ENCODE assay signal across 38 cellular contexts in the genomic region with DNA sequence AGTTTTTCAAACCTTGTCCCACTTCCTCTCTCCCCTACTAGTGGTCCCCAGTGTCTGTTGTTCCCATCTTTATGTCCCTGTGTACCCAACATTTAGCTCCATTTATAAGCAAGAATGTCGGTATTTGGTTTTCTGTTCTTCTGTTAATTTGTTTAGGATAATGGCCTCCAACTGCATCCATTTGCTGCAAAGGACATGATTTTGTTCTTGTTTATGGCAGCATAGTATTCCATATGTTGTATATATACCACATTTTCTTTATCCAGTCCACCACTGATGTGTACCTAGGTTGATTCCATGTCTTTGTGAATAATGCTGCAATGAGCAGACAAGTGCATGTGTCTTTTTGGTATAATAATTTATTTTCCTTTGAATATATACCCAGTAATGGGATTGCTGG. TPM values are rescaled to one million over a fixed set of nuclear protein-coding genes. Genes with fewer than 3 reads are reported as not detected.
"Had no signal": no experiment of that assay in that cellular context is flagged by ENCODE, and none has a peak within 500 bp of the region (broad histone marks: within the 10 kb centered on the region; RNA-seq: fewer than 3 reads in every experiment).

No MANE protein-coding gene starts in this region.

- H3K4me1 ChIP-seq: adrenal gland, body of pancreas, breast epithelium had no signal

- H3K4me3 ChIP-seq: adrenal gland, body of pancreas, breast epithelium had no signal

- H3K36me3 ChIP-seq: adrenal gland, brain microvascular endothelial cell, breast epithelium had no signal

- H3K9me3 ChIP-seq: adrenal gland, body of pancreas, breast epithelium had no signal

- H3K27ac ChIP-seq: adrenal gland, body of pancreas, brain microvascular endothelial cell, breast epithelium, VCaP had no signal

- FAIRE-seq: astrocyte, colon, TTC549 had no signal

- ATAC-seq: activated CD8-positive, alpha-beta T cell treated with anti-CD3 and anti-CD28 coated beads for 36 hours; activated naive CD4-positive, alpha-beta T cell treated with anti-CD3 and anti-CD28 coated beads, Interleukin-2, amount 50 U/mL, for 72 hours; activated T-cell treated with anti-CD3 and anti-CD28 coated beads, Interleukin-2, amount 50 U/mL, for 4 hours; activated T-cell treated with anti-CD3 and anti-CD28 coated beads, Interleukin-2, amount 50 U/mL, for 72 hours; activated T-helper 17 cell treated with anti-CD3 and anti-CD28 coated beads, Interleukin-2, amount 50 U/mL, for 72 hours; body of pancreas had no signal

- H3K27me3 ChIP-seq: adrenal gland, body of pancreas, brain microvascular endothelial cell, breast epithelium had no signal

- DNase-seq: activated B cell treated with CpG ODN at 0.5 μM for 24 hours; activated CD4-positive, alpha-beta memory T cell treated with anti-CD3 and anti-CD28 coated beads for 36 hours; activated CD4-positive, alpha-beta T cell treated with anti-CD3 and anti-CD28 coated beads for 4 hours; activated CD4-positive, alpha-beta T cell treated with anti-CD3 and anti-CD28 coated beads, Interleukin-2, amount 10 ng/mL, durations not matched to agents 24 days and 14 days; activated CD4-positive, alpha-beta T cell treated with anti-CD3 and anti-CD28 coated beads, Interleukin-2, amount 50 U/mL, for 1 hour; activated CD4-positive, alpha-beta T cell treated with anti-CD3 and anti-CD28 coated beads, Interleukin-2, amount 50 U/mL, for 4 hours; activated CD4-positive, CD25-positive, alpha-beta regulatory T cell treated with anti-CD3 and anti-CD28 coated beads, Interleukin-2, amount 50 U/mL, for 72 hours; activated CD8-positive, alpha-beta memory T cell treated with anti-CD3 and anti-CD28 coated beads, Interleukin-2, amount 50 U/mL, for 4 hours; activated CD8-positive, alpha-beta T cell treated with anti-CD3 and anti-CD28 coated beads for 36 hours; activated effector memory CD4-positive, alpha-beta T cell treated with anti-CD3 and anti-CD28 coated beads, Interleukin-2, amount 50 U/mL, for 16 hours; activated gamma-delta T cell treated with Interleukin-2 at 50 U/mL for 16 hours; activated naive CD4-positive, alpha-beta T cell; activated naive CD4-positive, alpha-beta T cell treated with anti-CD3 and anti-CD28 coated beads for 36 hours; activated naive CD4-positive, alpha-beta T cell treated with anti-CD3 and anti-CD28 coated beads, Interleukin-2, amount 50 U/mL, for 16 hours; activated naive CD8-positive, alpha-beta T cell treated with anti-CD3 and anti-CD28 coated beads for 36 hours; activated T-cell treated with anti-CD3 and anti-CD28 coated beads for 4 hours; activated T-cell treated with anti-CD3 and anti-CD28 coated beads, Interleukin-2, amount 50 U/mL, for 1 hour; activated T-cell treated with anti-CD3 and anti-CD28 coated beads, Interleukin-2, amount 50 U/mL, for 4 hours; activated T-cell treated with anti-CD3 and anti-CD28 coated beads, Interleukin-2, amount 50 U/mL, for 72 hours; adrenal gland; amniotic stem cell; aorta; body of pancreas; brain microvascular endothelial cell; central memory CD4-positive, alpha-beta T cell; T-helper 2 cell; T-helper 9 cell had no signal

RNA-seq across cellular contexts. Expression of a gene that starts 52.2 kb away (rescaled TPM):
- total RNA-seq: activated B cell treated with CpG ODN at 0.5 μM for 24 hours; activated CD4-positive, alpha-beta memory T cell treated with anti-CD3 and anti-CD28 coated beads for 36 hours; activated CD4-positive, alpha-beta T cell treated with anti-CD3 and anti-CD28 coated beads, Interleukin-2, amount 10 ng/mL, durations not matched to agents 24 days and 14 days; activated CD8-positive, alpha-beta memory T cell treated with anti-CD3 and anti-CD28 coated beads for 36 hours; activated CD8-positive, alpha-beta T cell treated with anti-CD3 and anti-CD28 coated beads for 36 hours; activated naive CD4-positive, alpha-beta T cell treated with anti-CD3 and anti-CD28 coated beads for 36 hours; activated naive CD8-positive, alpha-beta T cell treated with anti-CD3 and anti-CD28 coated beads for 36 hours; activated T-cell treated with anti-CD3 and anti-CD28 coated beads, Interleukin-2, amount 50 U/mL, for 4 hours; activated T-cell treated with anti-CD3 and anti-CD28 coated beads, Interleukin-2, amount 50 U/mL, for 72 hours; activated T-helper 1 cell treated with anti-CD3 and anti-CD28 coated beads, Interleukin-12 subunit alpha, Interleukin-12 subunit beta, Interleukin-2, Interleukin-4 antibody, amounts not matched to agents 30 ng/mL and 10 ng/mL and 1 ng/mL, durations not matched to agents 14 hours and 24 hours and 36 hours; activated T-helper 17 cell treated with anti-CD3 and anti-CD28 coated beads, Interleukin-2, amount 50 U/mL, for 72 hours; adrenal gland; aorta; astrocyte; body of pancreas; breast epithelium; cardiac septum; cerebellum had no signal
